Comparison of ENCODE assay signal across 8 cellular contexts in genomic region chr3:17741621-17742091, GRCh38. TPM values are rescaled to one million over a fixed set of nuclear protein-coding genes. Genes with fewer than 3 reads are reported as not detected.
DNase-seq lines count a peak whose midpoint lies in the region; ATAC-seq and TF ChIP-seq lines count a peak whose summit lies in the region.

No MANE protein-coding gene starts in this region.

- no peak for ATAC-seq in left colon

- no peak for DNase-seq in activated T-cell treated with anti-CD3 and anti-CD28 coated beads, Interleukin-2, amount 50 U/mL, for 24 hours
- no peak for DNase-seq in activated T-cell treated with anti-CD3 and anti-CD28 coated beads, Interleukin-2, amount 50 U/mL, for 48 hours
- DNase-seq in SIG-M5 treated with dmso at 0.1 percent for 504 hours (lab: John Stamatoyannopoulos, UW; ENCODE audit: unreplicated experiment) (peak; percentile 90), epithelial cell of esophagus (ENCODE audit: low read depth) (no peak), osteocyte (ENCODE audit: extremely low spot score, unreplicated experiment) (no peak), dermis blood vessel endothelial cell (no peak), left colon (no peak), NK-92 (lab: John Stamatoyannopoulos, UW; ENCODE audit: unreplicated experiment) (no peak)

- intact Hi-C loops in left colon (cut with DNase I, micrococcal nuclease) = no loop called here

- H3K4me3 ChIP-seq in epithelial cell of esophagus (ENCODE audit: low read length) = peak overlapping the region; percentile 67

- peaks cover 20% of the 10 kb centered on the region for H3K36me3 Mint-ChIP-seq in activated T-cell treated with anti-CD3 and anti-CD28 coated beads, Interleukin-2, amount 50 U/mL, for 24 hours (ENCODE audit: low read depth)
- peaks cover 2% of the 10 kb centered on the region for H3K36me3 Mint-ChIP-seq in osteocyte (ENCODE audit: unreplicated experiment)

- peak overlapping the region; percentile 95 for H3K4me3 Mint-ChIP-seq in activated T-cell treated with anti-CD3 and anti-CD28 coated beads, Interleukin-2, amount 50 U/mL, for 24 hours
- H3K4me3 Mint-ChIP-seq in osteocyte (ENCODE audit: unreplicated experiment) = peak overlapping the region; percentile 93

- peak overlapping the region; percentile 96 for H3K27ac Mint-ChIP-seq in activated T-cell treated with anti-CD3 and anti-CD28 coated beads, Interleukin-2, amount 50 U/mL, for 24 hours
- peak overlapping the region; percentile 99 for H3K27ac Mint-ChIP-seq in osteocyte (ENCODE audit: unreplicated experiment)

- peaks cover 47% of the 10 kb centered on the region for H3K4me1 Mint-ChIP-seq in activated T-cell treated with anti-CD3 and anti-CD28 coated beads, Interleukin-2, amount 50 U/mL, for 24 hours (ENCODE audit: low read depth)
- peaks cover 32% of the 10 kb centered on the region for H3K4me1 Mint-ChIP-seq in osteocyte (ENCODE audit: unreplicated experiment)

- TF ChIP-seq CTCF in epithelial cell of esophagus (IDR thresholded peaks at IDR 0.05; ENCODE audit: insufficient read depth, low read depth, low read length, missing control alignments) (no peak), osteocyte (IDR thresholded peaks at IDR 0.05) (no peak)

- H3K9me3 Mint-ChIP-seq in activated T-cell treated with anti-CD3 and anti-CD28 coated beads, Interleukin-2, amount 50 U/mL, for 24 hours = no peaks in the 10 kb centered on the region
- no peaks in the 10 kb centered on the region for H3K9me3 Mint-ChIP-seq in osteocyte (ENCODE audit: unreplicated experiment)

- H3K27me3 Mint-ChIP-seq in activated T-cell treated with anti-CD3 and anti-CD28 coated beads, Interleukin-2, amount 50 U/mL, for 24 hours = no peaks in the 10 kb centered on the region
- H3K27me3 Mint-ChIP-seq in osteocyte (ENCODE audit: unreplicated experiment) = no peaks in the 10 kb centered on the region

RNA-seq across cellular contexts. Expression of gene TBC1D5, which starts 0.8 kb away (rescaled TPM):
- total RNA-seq in osteocyte = 63.9 and 69.2 TPM in 2 replicates
- total RNA-seq in dermis blood vessel endothelial cell = 98.7 and 104 TPM in 2 replicates
- 10 to 100 TPM; 32.4 to 34.7 TPM for total RNA-seq in left colon
